ENCODE assay signal across 8 cellular contexts in genomic region chr12:113174461-113175384, GRCh38. TPM values are rescaled to one million over a fixed set of nuclear protein-coding genes. Genes with fewer than 3 reads are reported as not detected.
DNase-seq lines count a peak whose midpoint lies in the region; ATAC-seq, FAIRE-seq and TF ChIP-seq lines count a peak whose summit lies in the region.

No MANE protein-coding gene starts in this region.

- H3K79me2 ChIP-seq in keratinocyte (ENCODE audit: control insufficient read depth, insufficient read depth, low read length), result no peaks in the 10 kb centered on the region

- ATAC-seq in GM19452 (IDR thresholded peaks at IDR 0.05; ENCODE audit: unreplicated experiment), result no peak

- no peak for FAIRE-seq in keratinocyte (lab: Jason Lieb, UNC)

- no peak overlapping the region for H3K27ac ChIP-seq in keratinocyte (ENCODE audit: control insufficient read depth, insufficient read depth, low read length)

- no peaks in the 10 kb centered on the region for H3K27me3 ChIP-seq in keratinocyte (ENCODE audit: control insufficient read depth, extremely low read depth, insufficient read depth, low read length)

- H3K4me3 ChIP-seq in keratinocyte (ENCODE audit: control insufficient read depth in 2 of 3, extremely low read depth in 1 of 3, insufficient read depth in 2 of 3, low read depth in 1 of 3, low read length in 3 of 3), result no peak overlapping the region

- H4K20me1 ChIP-seq in keratinocyte (ENCODE audit: control insufficient read depth, extremely low read depth, insufficient read depth, low read length), result peaks cover 2% of the 10 kb centered on the region

- peaks cover 92% of the 10 kb centered on the region for H3K36me3 Mint-ChIP-seq in brain

- dilution Hi-C loops in keratinocyte (cut with MboI; ENCODE audit: extremely low pct_ligation_motif_present, low sequenced_read_pairs), result loop anchor here (25.0 kb wide), 1 partner anchor 112 kb away; the partner anchor contains the start of gene DTX1

- H3K9me1 ChIP-seq in keratinocyte (ENCODE audit: control insufficient read depth, extremely low read depth, insufficient read depth, low read length), result no peaks in the 10 kb centered on the region

- peak overlapping the region in 2 of 5 experiments; percentile 60 to 80 for H3K27ac Mint-ChIP-seq in brain

- peaks cover 0 to 15% (median 4%) of the 10 kb centered on the region in 5 experiments for H3K9me3 Mint-ChIP-seq in brain

- H3K4me1 Mint-ChIP-seq in brain, result no peaks in the 10 kb centered on the region

- peak; percentile 69 for DNase-seq in NCI-H2196 (lab: John Stamatoyannopoulos, UW; ENCODE audit: unreplicated experiment)
- no peak for DNase-seq in NCI-H2196 treated with DMSO at 0.1 percent for 48 hours (lab: John Stamatoyannopoulos, UW; ENCODE audit: unreplicated experiment)
- DNase-seq in KBM-7, result peak; percentile 71
- DNase-seq in UCSD-AML1 (lab: John Stamatoyannopoulos, UW; ENCODE audit: unreplicated experiment), result peak; percentile 65
- no peak for DNase-seq in keratinocyte (ENCODE audit: low read depth, low spot score)
- peak; percentile 81 for DNase-seq in stimulated activated CD4-positive, alpha-beta T cell treated with anti-CD3 and anti-CD28 coated beads, Interleukin-1b, Interleukin-23, amount 100 ng/mL, for 48 hours

- no peak overlapping the region for H3K4me3 Mint-ChIP-seq in brain

- in situ Hi-C loops in KBM-7 (cut with MboI; ENCODE audit: low pct_unique_long_range_greater_than_20kb, low sequenced_read_pairs), result no loop called here

- H2AFZ ChIP-seq in keratinocyte (ENCODE audit: control insufficient read depth, low read length), result no peak overlapping the region

- H3K4me1 ChIP-seq in keratinocyte (ENCODE audit: control insufficient read depth, extremely low read depth, insufficient read depth, low read length), result no peaks in the 10 kb centered on the region

- no peak overlapping the region for H3K9ac ChIP-seq in keratinocyte (ENCODE audit: control insufficient read depth, extremely low read depth, insufficient read depth, low read length)

- peaks cover 60 to 69% of the 10 kb centered on the region in 2 experiments for H3K36me3 ChIP-seq in keratinocyte (ENCODE audit: control insufficient read depth in 2 of 2, extremely low read depth in 1 of 2, insufficient read depth in 2 of 2, low read length in 2 of 2)

- TF ChIP-seq CTCF in brain (conservative IDR thresholded peaks at IDR 0.05) (peak; percentile 95 to 99), keratinocyte (optimal IDR thresholded peaks at IDR 0.05 in 1 of 3, IDR thresholded peaks at IDR 0.05 in 1 of 3, conservative IDR thresholded peaks at IDR 0.05 in 1 of 3; ENCODE audit: extremely low read depth in 1 of 3, insufficient read depth in 2 of 3, low read length in 3 of 3) (peak; percentile 88 to 98 (median 95))

- no peak overlapping the region for H3K4me2 ChIP-seq in keratinocyte (ENCODE audit: control insufficient read depth, extremely low read depth, insufficient read depth, low read depth, low read length)

- no peaks in the 10 kb centered on the region for H3K27me3 Mint-ChIP-seq in brain

- H3K9me3 ChIP-seq in keratinocyte (ENCODE audit: control insufficient read depth, low read depth, low read length), result no peaks in the 10 kb centered on the region

RNA-seq across cellular contexts. Expression of gene DDX54, which starts 10.6 kb away (rescaled TPM):
- polyA plus RNA-seq in brain (ENCODE audit: insufficient read depth, low read depth, low replicate concordance) (41.9 TPM), keratinocyte (42.1 to 47.3 TPM (median 44.6 TPM) in 3 replicates)
- 140 TPM for polyA plus RNA-seq in keratinocyte (2011; ENCODE audit: low read depth)
- 27.7 and 54.7 TPM in 2 replicates for polyA plus RNA-seq in keratinocyte (2011; cell fraction: cytosol; rRNA removed)
- 61.3 and 74.7 TPM in 2 replicates for polyA plus RNA-seq in keratinocyte (2011; cell fraction: nucleus; rRNA removed)
- 28.7 and 46.8 TPM in 2 replicates for polyA plus RNA-seq in keratinocyte (2012; ENCODE audit: low replicate concordance)
- 38.0 to 74.1 TPM (median 38.7 TPM) in 3 replicates for polyA minus RNA-seq in keratinocyte
- polyA minus RNA-seq in keratinocyte (2011; cell fraction: cytosol; rRNA and poly(A)+ RNA removed), result 35.7 TPM
- polyA minus RNA-seq in keratinocyte (2011; cell fraction: nucleus; rRNA and poly(A)+ RNA removed), result 22.9 and 31.4 TPM in 2 replicates

RNA-seq across cellular contexts. Expression of gene RITA1, which starts 10.8 kb away (rescaled TPM):
- polyA plus RNA-seq in brain (ENCODE audit: insufficient read depth, low read depth, low replicate concordance), result 29.7 TPM
- 11.8 to 14.5 TPM (median 14.5 TPM) in 3 replicates for polyA plus RNA-seq in keratinocyte
- 3.5 TPM for polyA plus RNA-seq in keratinocyte (2011; ENCODE audit: low read depth)
- polyA plus RNA-seq in keratinocyte (2011; cell fraction: cytosol; rRNA removed), result 10.5 and 16.6 TPM in 2 replicates
- polyA plus RNA-seq in keratinocyte (2011; cell fraction: nucleus; rRNA removed), result 5.8 and 7.6 TPM in 2 replicates
- polyA plus RNA-seq in keratinocyte (2012; ENCODE audit: low replicate concordance), result 9.1 and 16.3 TPM in 2 replicates
- 8.0 to 9.3 TPM (median 8.6 TPM) in 3 replicates for polyA minus RNA-seq in keratinocyte
- 20.1 TPM for polyA minus RNA-seq in keratinocyte (2011; cell fraction: cytosol; rRNA and poly(A)+ RNA removed)
- polyA minus RNA-seq in keratinocyte (2011; cell fraction: nucleus; rRNA and poly(A)+ RNA removed), result 4.2 and 4.8 TPM in 2 replicates

RNA-seq across cellular contexts. Expression of gene CFAP73, which starts 25.2 kb away (rescaled TPM):
- polyA plus RNA-seq in brain (ENCODE audit: insufficient read depth, low read depth, low replicate concordance) (not detected), keratinocyte (not detected in 3 replicates)
- polyA plus RNA-seq in keratinocyte (2011; ENCODE audit: low read depth), result not detected
- not detected in 2 replicates for polyA plus RNA-seq in keratinocyte (2011; cell fraction: cytosol; rRNA removed)
- not detected in 2 replicates for polyA plus RNA-seq in keratinocyte (2011; cell fraction: nucleus; rRNA removed)
- polyA plus RNA-seq in keratinocyte (2012; ENCODE audit: low replicate concordance), result not detected in 2 replicates
- not detected in 3 replicates for polyA minus RNA-seq in keratinocyte
- not detected for polyA minus RNA-seq in keratinocyte (2011; cell fraction: cytosol; rRNA and poly(A)+ RNA removed)
- not detected in 2 replicates for polyA minus RNA-seq in keratinocyte (2011; cell fraction: nucleus; rRNA and poly(A)+ RNA removed)

RNA-seq across cellular contexts. Expression of gene RASAL1, which starts 39.2 kb away (rescaled TPM):
- polyA plus RNA-seq in brain (ENCODE audit: insufficient read depth, low read depth, low replicate concordance) (12.3 TPM), keratinocyte (0.05 to 0.17 TPM (median 0.06 TPM) in 3 replicates)
- 3.0 TPM for polyA plus RNA-seq in keratinocyte (2011; ENCODE audit: low read depth)
- 0.06 and 0.13 TPM in 2 replicates for polyA plus RNA-seq in keratinocyte (2011; cell fraction: cytosol; rRNA removed)
- polyA plus RNA-seq in keratinocyte (2011; cell fraction: nucleus; rRNA removed), result 0.28 and 0.62 TPM in 2 replicates
- 0.05 and 4.5 TPM in 2 replicates for polyA plus RNA-seq in keratinocyte (2012; ENCODE audit: low replicate concordance)
- 0.10 to 0.33 TPM in 2 of 3 replicates, not detected in the other for polyA minus RNA-seq in keratinocyte
- not detected for polyA minus RNA-seq in keratinocyte (2011; cell fraction: cytosol; rRNA and poly(A)+ RNA removed)
- polyA minus RNA-seq in keratinocyte (2011; cell fraction: nucleus; rRNA and poly(A)+ RNA removed), result 0.31 and 0.84 TPM in 2 replicates

RNA-seq across cellular contexts. Expression of gene TPCN1, which starts 46.5 kb away (rescaled TPM):
- 16.1 TPM for polyA plus RNA-seq in brain (ENCODE audit: insufficient read depth, low read depth, low replicate concordance)
- polyA plus RNA-seq in keratinocyte, result 6.8 to 13.9 TPM (median 8.0 TPM) in 3 replicates
- 5.1 TPM for polyA plus RNA-seq in keratinocyte (2011; ENCODE audit: low read depth)
- 4.0 and 5.0 TPM in 2 replicates for polyA plus RNA-seq in keratinocyte (2011; cell fraction: cytosol; rRNA removed)
- 33.9 and 38.8 TPM in 2 replicates for polyA plus RNA-seq in keratinocyte (2011; cell fraction: nucleus; rRNA removed)
- polyA plus RNA-seq in keratinocyte (2012; ENCODE audit: low replicate concordance), result 11.8 and 13.3 TPM in 2 replicates
- polyA minus RNA-seq in keratinocyte, result 11.1 to 34.4 TPM (median 17.2 TPM) in 3 replicates
- polyA minus RNA-seq in keratinocyte (2011; cell fraction: cytosol; rRNA and poly(A)+ RNA removed), result 12.3 TPM
- polyA minus RNA-seq in keratinocyte (2011; cell fraction: nucleus; rRNA and poly(A)+ RNA removed), result 28.4 and 32.3 TPM in 2 replicates

Comparison
In these comparisons a context has a peak if more than half of its experiments do, and no peak if none do; other contexts are left out.
1. DNase-seq: peak in NCI-H2196 (single experiment), KBM-7 (single experiment), UCSD-AML1 (single experiment) and stimulated activated CD4-positive, alpha-beta T cell treated with anti-CD3 and anti-CD28 coated beads, Interleukin-1b, Interleukin-23, amount 100 ng/mL, for 48 hours (single experiment); none in NCI-H2196 treated with DMSO at 0.1 percent for 48 hours (single experiment) and keratinocyte (single experiment).